8 cellular contexts compared by ENCODE assay signal in the genomic region with DNA sequence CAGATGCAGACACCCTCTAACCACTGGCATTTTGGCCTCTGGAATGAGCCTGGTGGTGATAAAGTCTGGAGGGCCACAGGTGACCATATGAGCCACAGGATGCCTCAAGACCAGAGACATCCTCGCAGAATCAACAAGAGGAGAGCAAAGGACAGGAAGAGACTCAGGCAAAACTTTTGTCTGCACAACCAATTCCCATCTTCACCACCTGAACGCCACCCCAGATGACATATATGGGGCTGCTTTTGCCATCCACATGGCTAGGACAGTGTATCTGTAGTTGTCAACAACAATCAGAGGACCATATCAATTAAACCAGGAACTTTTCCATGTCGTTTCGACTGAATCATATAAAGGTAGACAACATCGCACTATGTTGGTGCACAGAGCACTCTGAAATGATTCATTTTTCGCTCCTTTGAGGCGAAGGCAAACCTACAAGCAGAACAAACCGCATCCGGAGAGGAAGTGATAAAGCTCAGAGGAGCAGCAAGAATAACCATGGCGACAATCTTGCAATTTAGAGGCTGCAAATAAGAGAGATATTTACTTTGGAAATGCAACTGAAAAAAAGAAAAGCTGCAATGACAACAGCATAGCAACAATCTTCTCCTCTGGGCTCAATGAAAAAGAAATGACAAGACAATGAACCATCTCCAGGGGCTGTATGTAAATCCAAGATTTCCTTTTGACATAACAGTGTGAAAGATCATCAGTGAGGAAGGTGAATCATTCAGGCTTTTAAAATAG.
A peak's percentile ranks its signal among the peaks of the same experiment; 100 is the strongest.
DNase-seq lines count a peak whose midpoint lies in the region; ATAC-seq and TF ChIP-seq lines count a peak whose summit lies in the region.

No MANE protein-coding gene starts in this region.

- peaks cover 68 to 86% of the 10 kb centered on the region in 2 donors for H3K4me1 Mint-ChIP-seq in effector memory CD8-positive, alpha-beta T cell (ENCODE audit: low read depth in 2 of 2)

- peak overlapping the region; percentile 94 for H3K27ac ChIP-seq in VCaP

- H3K36me3 Mint-ChIP-seq in effector memory CD8-positive, alpha-beta T cell (ENCODE audit: insufficient read depth): peaks cover 50% of the 10 kb centered on the region

- peak; percentile 28 for DNase-seq in stimulated activated CD4-positive, alpha-beta T cell treated with anti-CD3 and anti-CD28 coated beads, Interleukin-12 subunit alpha, Interleukin-12 subunit beta, amount 100 ng/mL, for 4 hours
- DNase-seq in stimulated activated CD4-positive, alpha-beta T cell treated with anti-CD3 and anti-CD28 coated beads, Interleukin-4, amount 100 ng/mL, for 1 hour: no peak
- DNase-seq in effector memory CD8-positive, alpha-beta T cell: peak; percentile 71 to 73 (median 71)
- no peak for DNase-seq in nucleus accumbens (lab: John Stamatoyannopoulos, UW)

- ATAC-seq in HG03521 (IDR thresholded peaks at IDR 0.05; ENCODE audit: unreplicated experiment) (peak; percentile 50), HG02840 (IDR thresholded peaks at IDR 0.05; ENCODE audit: low FRiP score, unreplicated experiment) (no peak), esophagus mucosa (no peak)
- ATAC-seq in effector memory CD8-positive, alpha-beta T cell (replicated peaks): peak; percentile 63

- peak overlapping the region; percentile 76 to 80 for H3K4me3 Mint-ChIP-seq in effector memory CD8-positive, alpha-beta T cell

- no peaks in the 10 kb centered on the region for H3K27me3 Mint-ChIP-seq in effector memory CD8-positive, alpha-beta T cell

- no peak for TF ChIP-seq CTCF in VCaP (conservative IDR thresholded peaks at IDR 0.05)

- H3K9me3 Mint-ChIP-seq in effector memory CD8-positive, alpha-beta T cell: no peaks in the 10 kb centered on the region

- H3K27ac Mint-ChIP-seq in effector memory CD8-positive, alpha-beta T cell: peak overlapping the region; percentile 99 to 100

Comparison
In these comparisons a context has a peak if more than half of its experiments do, and no peak if none do; other contexts are left out.
1. DNase-seq: peak in stimulated activated CD4-positive, alpha-beta T cell treated with anti-CD3 and anti-CD28 coated beads, Interleukin-12 subunit alpha, Interleukin-12 subunit beta, amount 100 ng/mL, for 4 hours (single experiment) and effector memory CD8-positive, alpha-beta T cell (3 of 3); none in stimulated activated CD4-positive, alpha-beta T cell treated with anti-CD3 and anti-CD28 coated beads, Interleukin-4, amount 100 ng/mL, for 1 hour (single experiment) and nucleus accumbens (0 of 56).
2. ATAC-seq: peak in HG03521 (single experiment) and effector memory CD8-positive, alpha-beta T cell (single experiment); none in HG02840 (single experiment) and esophagus mucosa (single experiment).